Comparison of ENCODE assay signal across 15 cellular contexts in the genomic region with DNA sequence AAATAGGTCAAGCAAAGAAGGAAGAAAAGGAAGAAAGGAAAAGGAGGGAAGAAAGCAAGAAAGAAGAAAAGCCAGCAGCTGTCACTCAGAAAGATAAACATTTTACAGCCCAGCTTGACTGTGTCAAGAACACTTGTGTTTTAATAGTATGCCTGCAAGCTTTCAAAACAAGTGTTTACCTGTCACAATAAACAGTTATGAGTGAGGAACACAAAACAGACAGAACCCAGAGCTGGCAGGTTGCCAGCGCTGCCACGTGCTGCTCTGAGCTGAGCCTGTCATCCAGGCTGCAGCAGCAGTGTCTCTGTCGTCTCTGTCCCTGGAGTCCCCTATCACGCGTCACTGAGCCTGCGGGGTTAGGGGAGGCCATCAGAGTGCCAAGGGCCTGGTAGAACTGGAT.
DNase-seq lines count a peak whose midpoint lies in the region; ATAC-seq and TF ChIP-seq lines count a peak whose summit lies in the region.
"Had no signal": no experiment of that assay in that cellular context is flagged by ENCODE, and none has a peak within 500 bp of the region (broad histone marks: within the 10 kb centered on the region; RNA-seq: fewer than 3 reads in every experiment).

No MANE protein-coding gene starts in this region.

- H3K27me3 Mint-ChIP-seq in glutamatergic neuron (ENCODE audit: unreplicated experiment) = peaks cover 6% of the 10 kb centered on the region
- H3K27me3 Mint-ChIP-seq: T-cell had no signal

- TF ChIP-seq POLR2A in testis (IDR thresholded peaks at IDR 0.05) = no peak

- TF ChIP-seq CTCF in right atrium auricular region (IDR thresholded peaks at IDR 0.05) (no peak), glutamatergic neuron (IDR thresholded peaks at IDR 0.05; ENCODE audit: partially characterized antibody, unreplicated experiment) (no peak), testis (IDR thresholded peaks at IDR 0.05) (no peak)

- H3K36me3 ChIP-seq in right atrium auricular region = no peaks in the 10 kb centered on the region
- H3K36me3 ChIP-seq in testis (ENCODE audit: low read depth, missing control alignments) = no peaks in the 10 kb centered on the region

- H3K36me3 Mint-ChIP-seq in glutamatergic neuron (ENCODE audit: unreplicated experiment) = no peaks in the 10 kb centered on the region
- H3K36me3 Mint-ChIP-seq: stimulated activated effector memory CD8-positive, alpha-beta T cell treated with anti-CD3 and anti-CD28 coated beads, Interleukin-12 subunit alpha, Interleukin-12 subunit beta, amount 100 ng/mL, for 72 hours; T-cell had no signal

- H3K9me3 Mint-ChIP-seq in glutamatergic neuron (ENCODE audit: unreplicated experiment) = no peaks in the 10 kb centered on the region

- ATAC-seq in Right ventricle myocardium inferior (peak; percentile 89), HG02678 (IDR thresholded peaks at IDR 0.05; ENCODE audit: unreplicated experiment) (no peak)
- ATAC-seq: stimulated activated effector memory CD8-positive, alpha-beta T cell treated with anti-CD3 and anti-CD28 coated beads, Interleukin-12 subunit alpha, Interleukin-12 subunit beta, amount 100 ng/mL, for 72 hours; T-cell had no signal

- H3K4me3 ChIP-seq in right atrium auricular region (no peak overlapping the region), testis (no peak overlapping the region)
- H3K4me3 ChIP-seq: lung had no signal

- H3K9me3 ChIP-seq in right atrium auricular region = no peaks in the 10 kb centered on the region
- H3K9me3 ChIP-seq in testis = no peaks in the 10 kb centered on the region

- intact Hi-C loops in Right ventricle myocardium inferior (cut with DNase I) = no loop called here
- intact Hi-C loops in testis (cut with DNase I; ENCODE audit: low total_unique reads) = no loop called here

- H3K27ac Mint-ChIP-seq in glutamatergic neuron (ENCODE audit: unreplicated experiment) = peak overlapping the region; percentile 30
- H3K27ac Mint-ChIP-seq: stimulated activated effector memory CD8-positive, alpha-beta T cell treated with anti-CD3 and anti-CD28 coated beads, Interleukin-12 subunit alpha, Interleukin-12 subunit beta, amount 100 ng/mL, for 72 hours; T-cell had no signal

- WGBS in testis, 2 donors = 35 to 44% methylated on average over 3 to 6 of the region's 6 CpGs

- peak overlapping the region; percentile 69 for H3K4me3 Mint-ChIP-seq in glutamatergic neuron (ENCODE audit: unreplicated experiment)
- H3K4me3 Mint-ChIP-seq: stimulated activated effector memory CD8-positive, alpha-beta T cell treated with anti-CD3 and anti-CD28 coated beads, Interleukin-12 subunit alpha, Interleukin-12 subunit beta, amount 100 ng/mL, for 72 hours; T-cell had no signal

- H3K27ac ChIP-seq in right atrium auricular region (no peak overlapping the region), testis (no peak overlapping the region)
- H3K27ac ChIP-seq: HL-60, parathyroid adenoma had no signal

- H3K27me3 ChIP-seq in right atrium auricular region (no peaks in the 10 kb centered on the region), testis (no peaks in the 10 kb centered on the region)

- peaks cover 3% of the 10 kb centered on the region for H3K4me1 Mint-ChIP-seq in glutamatergic neuron (ENCODE audit: low read depth, unreplicated experiment)
- H3K4me1 Mint-ChIP-seq: stimulated activated effector memory CD8-positive, alpha-beta T cell treated with anti-CD3 and anti-CD28 coated beads, Interleukin-12 subunit alpha, Interleukin-12 subunit beta, amount 100 ng/mL, for 72 hours; T-cell had no signal

- H3K4me1 ChIP-seq in right atrium auricular region (peaks cover 0 to 8% of the 10 kb centered on the region in 2 donors), testis (no peaks in the 10 kb centered on the region)
- H3K4me1 ChIP-seq: parathyroid adenoma had no signal

- DNase-seq in Right ventricle myocardium inferior (ENCODE audit: missing footprints) = peak; percentile 81
- DNase-seq in right atrium auricular region (ENCODE audit: low spot score) = no peak
- peak; percentile 76 for DNase-seq in NCI-H510A treated with DMSO at 0.1 percent for 48 hours (lab: John Stamatoyannopoulos, UW)
- peak; percentile 37 for DNase-seq in glutamatergic neuron
- DNase-seq in testis = peak; percentile 38
- DNase-seq in germinal center (ENCODE audit: low spot score) = no peak
- DNase-seq in activated naive CD4-positive, alpha-beta T cell treated with anti-CD3 and anti-CD28 coated beads, Interleukin-2, amount 50 U/mL, for 16 hours = no peak
- DNase-seq: activated CD4-positive, alpha-beta T cell treated with anti-CD3 and anti-CD28 coated beads, Interleukin-2, amount 50 U/mL, for 1 hour; activated effector memory CD4-positive, alpha-beta T cell treated with Interleukin-2 at 50 U/mL for 16 hours; T-cell had no signal

Comparison
In these comparisons a context has a peak if more than half of its experiments do, and no peak if none do; other contexts are left out.
1. DNase-seq: peak in Right ventricle myocardium inferior (single experiment), NCI-H510A treated with DMSO at 0.1 percent for 48 hours (single experiment), glutamatergic neuron (single experiment) and testis (single experiment); none in right atrium auricular region (single experiment), germinal center (single experiment) and activated naive CD4-positive, alpha-beta T cell treated with anti-CD3 and anti-CD28 coated beads, Interleukin-2, amount 50 U/mL, for 16 hours (single experiment).